ENCODE assay signal across 12 cellular contexts in the genomic region with DNA sequence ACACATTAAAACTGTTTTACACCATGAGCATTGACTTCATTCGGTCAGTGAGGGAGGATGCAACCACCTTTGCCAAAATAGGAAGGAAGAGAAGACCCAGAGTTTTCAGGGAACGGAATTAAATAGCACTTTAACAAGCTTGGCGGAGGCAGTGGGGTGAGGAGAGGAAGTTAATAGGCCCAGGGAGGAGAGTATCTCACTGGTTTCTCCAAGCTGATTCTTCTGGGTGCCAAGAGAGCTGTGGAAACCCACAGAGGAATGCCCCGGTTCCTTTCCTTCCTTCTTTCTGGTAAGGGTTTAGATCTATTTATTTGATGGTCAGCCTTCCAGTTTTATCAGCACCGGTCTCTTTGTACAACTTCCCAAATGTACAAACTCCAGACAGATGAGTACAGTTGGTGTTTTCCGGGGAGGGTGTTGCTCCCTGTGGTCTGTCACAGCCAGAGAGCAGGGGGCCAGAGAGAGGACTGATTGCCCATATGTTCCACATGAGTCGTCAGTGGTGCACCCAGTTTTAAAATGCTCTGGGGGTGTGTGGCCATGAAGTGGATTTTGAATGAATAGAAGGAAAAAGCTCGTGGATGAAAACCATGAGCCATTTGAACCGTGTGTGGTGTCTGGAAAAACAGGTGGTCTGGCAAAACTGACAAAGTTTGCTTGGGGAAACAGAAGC. TPM values are rescaled to one million over a fixed set of nuclear protein-coding genes. Genes with fewer than 3 reads are reported as not detected.
DNase-seq lines count a peak whose midpoint lies in the region; ATAC-seq, FAIRE-seq and TF ChIP-seq lines count a peak whose summit lies in the region.
"Had no signal": no experiment of that assay in that cellular context is flagged by ENCODE, and none has a peak within 500 bp of the region (broad histone marks: within the 10 kb centered on the region; RNA-seq: fewer than 3 reads in every experiment).

No MANE protein-coding gene starts in this region.

- TF ChIP-seq EP300 in HepG2 (IDR thresholded peaks at IDR 0.05; ENCODE audit: low read depth in 2 of 2, low read length in 2 of 2) (no peak), HepG2 (CRISPR knock-in tag; IDR thresholded peaks at IDR 0.05; ENCODE audit: borderline replicate concordance) (no peak)

- H3K9me3 Mint-ChIP-seq in activated CD8-positive, alpha-beta T cell treated with anti-CD3 and anti-CD28 coated beads for 36 hours, result peaks cover 8% of the 10 kb centered on the region

- peak overlapping the region; percentile 80 for H3K4me3 Mint-ChIP-seq in activated CD8-positive, alpha-beta T cell treated with anti-CD3 and anti-CD28 coated beads for 36 hours

- H3K27ac Mint-ChIP-seq in activated CD8-positive, alpha-beta T cell treated with anti-CD3 and anti-CD28 coated beads for 36 hours, result peak overlapping the region; percentile 98

- no peak overlapping the region for H3K4me3 ChIP-seq in right lobe of liver
- H3K4me3 ChIP-seq in HepG2 (replicated peaks in 1 of 3; ENCODE audit: insufficient read depth in 1 of 3, low read depth in 2 of 3, low read length in 3 of 3), result no peak overlapping the region
- no peak overlapping the region for H3K4me3 ChIP-seq in vagina
- H3K4me3 ChIP-seq: adrenal gland had no signal

- DNase-seq in right lobe of liver, result no peak
- DNase-seq in HepG2 (ENCODE audit: low spot score), result no peak
- peak; percentile 66 for DNase-seq in activated CD8-positive, alpha-beta T cell treated with anti-CD3 and anti-CD28 coated beads for 36 hours
- peak; percentile 20 for DNase-seq in midbrain (lab: John Stamatoyannopoulos, UW)
- no peak for DNase-seq in vagina (ENCODE audit: extremely low spot score in 2 of 2)
- no peak for DNase-seq in stimulated activated CD4-positive, alpha-beta T cell treated with anti-CD3 and anti-CD28 coated beads, Interleukin-12 subunit alpha, Interleukin-12 subunit beta, amount 100 ng/mL, for 4 hours
- no peak for DNase-seq in erythroblast (lab: John Stamatoyannopoulos, UW)
- DNase-seq: nucleus accumbens had no signal

- FAIRE-seq in HepG2 (lab: Jason Lieb, UNC), result no peak
- FAIRE-seq: endometrium had no signal

- H4K20me1 ChIP-seq in HepG2 (ENCODE audit: insufficient read depth, low read length), result no peaks in the 10 kb centered on the region

- no peak for TF ChIP-seq RAD21 in HepG2 (CRISPR knock-in tag; IDR thresholded peaks at IDR 0.05)

- H2AFZ ChIP-seq in HepG2 (ENCODE audit: low read length), result no peak overlapping the region

- in situ Hi-C loops in HepG2 (cut with HindIII; ENCODE audit: extremely low pct_ligation_motif_present, low pct_unique_long_range_greater_than_20kb), result no loop called here

- H3K9me3 ChIP-seq in right lobe of liver (no peaks in the 10 kb centered on the region), HepG2 (ENCODE audit: low read length) (no peaks in the 10 kb centered on the region), vagina (no peaks in the 10 kb centered on the region)
- H3K9me3 ChIP-seq: adrenal gland had no signal

- H3K4me2 ChIP-seq in HepG2 (ENCODE audit: low read depth, low read length), result no peak overlapping the region

- H3K9ac ChIP-seq in HepG2 (ENCODE audit: insufficient read depth, low read depth, low read length), result no peak overlapping the region

- no peak for TF ChIP-seq CTCF in right lobe of liver (IDR thresholded peaks at IDR 0.05)
- no peak for TF ChIP-seq CTCF in HepG2 (CRISPR knock-in tag; IDR thresholded peaks at IDR 0.05)
- no peak for TF ChIP-seq CTCF in activated CD8-positive, alpha-beta T cell treated with anti-CD3 and anti-CD28 coated beads for 36 hours (IDR thresholded peaks at IDR 0.05)
- no peak for TF ChIP-seq CTCF in vagina (IDR thresholded peaks at IDR 0.05)

- no peak overlapping the region for H3K27ac ChIP-seq in right lobe of liver
- no peak overlapping the region for H3K27ac ChIP-seq in HepG2 (ENCODE audit: extremely low read length, insufficient read depth, low read length)
- H3K27ac ChIP-seq in vagina, result peak overlapping the region; percentile 43
- H3K27ac ChIP-seq: adrenal gland, C4-2B had no signal

- POLR2A ChIA-PET in HepG2 (lab: Yijun Ruan, JAX), result no interaction called here
- POLR2A ChIA-PET in activated CD8-positive, alpha-beta T cell treated with anti-CD3 and anti-CD28 coated beads for 36 hours (lab: Charles Lee), result interaction anchor here (0.7 to 7.3 kb wide), 9 partner anchors 10 to 128 kb away, joined by 3 to 116 read pairs (median 4); no protein-coding TSS in a partner anchor

- ATAC-seq in right lobe of liver (peak in 3 of 4 donors; percentile 33 to 42 (median 39)), HepG2 (no peak), HG02623 (IDR thresholded peaks at IDR 0.05; ENCODE audit: unreplicated experiment) (no peak)
- peak; percentile 21 for ATAC-seq in activated CD8-positive, alpha-beta T cell treated with anti-CD3 and anti-CD28 coated beads for 36 hours

- intact Hi-C loops in right lobe of liver (cut with DNase I) (no loop called here), HepG2 (cut with micrococcal nuclease; ENCODE audit: unreplicated experiment) (no loop called here), vagina (cut with DNase I) (no loop called here)
- intact Hi-C loops in activated CD8-positive, alpha-beta T cell treated with anti-CD3 and anti-CD28 coated beads for 36 hours (cut with micrococcal nuclease), result loop anchor here (10.0 kb wide), 1 partner anchor 317 kb away; no protein-coding TSS in a partner anchor

- peaks cover 78% of the 10 kb centered on the region for H3K36me3 Mint-ChIP-seq in activated CD8-positive, alpha-beta T cell treated with anti-CD3 and anti-CD28 coated beads for 36 hours (ENCODE audit: low read depth)

- TF ChIP-seq POLR2A in right lobe of liver (IDR thresholded peaks at IDR 0.05), result no peak
- TF ChIP-seq POLR2A in HepG2 (IDR thresholded peaks at IDR 0.05; ENCODE audit: insufficient read depth in 1 of 2, low read depth in 2 of 2, low read length in 2 of 2), result no peak
- no peak for TF ChIP-seq POLR2A in vagina (IDR thresholded peaks at IDR 0.05)
- TF ChIP-seq POLR2A in erythroblast (IDR thresholded peaks at IDR 0.05; ENCODE audit: low read length), result no peak

- BruUV-seq in HepG2 (replicated peaks; lab: Mats Ljungman, UMichigan), result no TSS peak

- H3K4me1 Mint-ChIP-seq in activated CD8-positive, alpha-beta T cell treated with anti-CD3 and anti-CD28 coated beads for 36 hours (ENCODE audit: low read depth), result peaks cover 96% of the 10 kb centered on the region

- CTCF ChIA-PET in HepG2 (lab: Yijun Ruan, JAX; ENCODE audit: low intra/inter-chr PET ratio, low total read pairs), result no interaction called here
- CTCF ChIA-PET in activated CD8-positive, alpha-beta T cell treated with anti-CD3 and anti-CD28 coated beads for 36 hours (lab: Charles Lee), result interaction anchor here (0.7 to 4.2 kb wide), 7 partner anchors 10 to 85 kb away, joined by 3 to 20 read pairs (median 4); no protein-coding TSS in a partner anchor

- no peaks in the 10 kb centered on the region for H3K27me3 Mint-ChIP-seq in activated CD8-positive, alpha-beta T cell treated with anti-CD3 and anti-CD28 coated beads for 36 hours

- no peaks in the 10 kb centered on the region for H3K36me3 ChIP-seq in right lobe of liver
- H3K36me3 ChIP-seq in HepG2 (replicated peaks in 1 of 2; ENCODE audit: control insufficient read depth in 1 of 2, insufficient read depth in 2 of 2, low read length in 2 of 2), result no peaks in the 10 kb centered on the region
- H3K36me3 ChIP-seq in vagina, result no peaks in the 10 kb centered on the region
- H3K36me3 ChIP-seq: adrenal gland had no signal

- H3K27me3 ChIP-seq in right lobe of liver (no peaks in the 10 kb centered on the region), HepG2 (ENCODE audit: control insufficient read depth in 1 of 2, insufficient read depth in 2 of 2, low read length in 2 of 2) (no peaks in the 10 kb centered on the region), vagina (no peaks in the 10 kb centered on the region)
- H3K27me3 ChIP-seq: adrenal gland had no signal

- H3K79me2 ChIP-seq in HepG2 (ENCODE audit: insufficient read depth, low read length), result no peaks in the 10 kb centered on the region

- WGBS in right lobe of liver (ENCODE audit: insufficient coverage, low coverage, low lambda C conversion rate, missing lambda C conversion rate), result 35% methylated on average over 7 of the region's 9 CpGs
- WGBS in HepG2 (ENCODE audit: low lambda C conversion rate), result 28% methylated on average over 9 of the region's 9 CpGs

- H3K4me1 ChIP-seq in right lobe of liver, result no peaks in the 10 kb centered on the region
- no peaks in the 10 kb centered on the region for H3K4me1 ChIP-seq in HepG2 (ENCODE audit: insufficient read depth, low read length)
- peaks cover 45% of the 10 kb centered on the region for H3K4me1 ChIP-seq in vagina

TF ChIP-seq in HepG2, 621 proteins besides CTCF, POLR2A, EP300 and RAD21 (continues in another document):
- TF ChIP-seq ZNF550 (CRISPR knock-in tag; IDR thresholded peaks at IDR 0.05; ENCODE audit: borderline replicate concordance) (no peak), BHLHE40 (IDR thresholded peaks at IDR 0.05; ENCODE audit: low read length) (no peak), IKZF1 (IDR thresholded peaks at IDR 0.05) (no peak)

RNA-seq across cellular contexts. Expression of gene PRKCH, which starts 26.5 kb away (rescaled TPM):
- total RNA-seq in right lobe of liver, result 10 to 100 TPM in 2 of 6 experiments, 1 to 10 TPM in 4; 5.0 to 12.1 (median 8.8) TPM
- total RNA-seq in HepG2 (2016; rRNA removed; fragmentation: Illumina TruSeq; extraction: Trizol), result 1.3 and 1.9 TPM in 2 replicates
- 0.40 and 0.44 TPM in 2 replicates for total RNA-seq in HepG2 (2016; cell fraction: cytosol; rRNA removed; fragmentation: Illumina TruSeq; extraction: Trizol; ENCODE audit: low read depth)
- 1.0 and 1.8 TPM in 2 replicates for total RNA-seq in HepG2 (2016; cell fraction: insoluble cytoplasmic fraction; rRNA removed; fragmentation: Illumina TruSeq; extraction: Trizol)
- total RNA-seq in HepG2 (2016; cell fraction: membrane; rRNA removed; fragmentation: Illumina TruSeq; extraction: Trizol), result 0.93 and 1.4 TPM in 2 replicates
- total RNA-seq in HepG2 (2016; cell fraction: nucleus; rRNA removed; fragmentation: Illumina TruSeq; extraction: Trizol), result 2.2 and 3.9 TPM in 2 replicates
- polyA plus RNA-seq in HepG2 (2011; rRNA removed), result 0.47 and 0.48 TPM in 2 replicates
- polyA plus RNA-seq in HepG2 (2011; cell fraction: cytosol; rRNA removed), result 0.31 and 0.72 TPM in 2 replicates
- polyA plus RNA-seq in HepG2 (2011; cell fraction: nucleus; rRNA removed), result 0.48 and 0.74 TPM in 2 replicates
- 0.24 and 1.3 TPM in 2 replicates for polyA plus RNA-seq in HepG2 (2012)
- polyA plus RNA-seq in HepG2 (2016; cell fraction: cytosol; fragmentation: Illumina TruSeq; extraction: Trizol; ENCODE audit: low read depth), result 0.06 and 0.10 TPM in 2 replicates
- 0.99 and 1.9 TPM in 2 replicates for polyA plus RNA-seq in HepG2 (2016; cell fraction: insoluble cytoplasmic fraction; fragmentation: Illumina TruSeq; extraction: Trizol; ENCODE audit: low read depth)
- 0.19 and 0.48 TPM in 2 replicates for polyA plus RNA-seq in HepG2 (2016; cell fraction: membrane; fragmentation: Illumina TruSeq; extraction: Trizol; ENCODE audit: low read depth)
- polyA plus RNA-seq in HepG2 (2016; cell fraction: nucleus; fragmentation: Illumina TruSeq; extraction: Trizol; ENCODE audit: insufficient read depth, low read depth), result 0.91 and 1.4 TPM in 2 replicates
- polyA minus RNA-seq in HepG2 (2011; rRNA and poly(A)+ RNA removed; ENCODE audit: low replicate concordance), result 1.9 and 3.2 TPM in 2 replicates
- polyA minus RNA-seq in HepG2 (2011; cell fraction: cytosol; rRNA and poly(A)+ RNA removed), result 1.7 TPM in 1 of 2 replicates, not detected in the other
- polyA minus RNA-seq in HepG2 (2011; cell fraction: nucleus; rRNA and poly(A)+ RNA removed), result 1.2 and 1.3 TPM in 2 replicates
- total RNA-seq in activated CD8-positive, alpha-beta T cell treated with anti-CD3 and anti-CD28 coated beads for 36 hours, result 100 to 1,000 TPM; 193 to 194 TPM
- 43.0 TPM for total RNA-seq in vagina

Comparison
In these comparisons a context has a peak if more than half of its experiments do, and no peak if none do; other contexts are left out.
1. ATAC-seq: peak in right lobe of liver (3 of 4) and activated CD8-positive, alpha-beta T cell treated with anti-CD3 and anti-CD28 coated beads for 36 hours (single experiment); none in HepG2 (single experiment) and HG02623 (single experiment).
2. DNase-seq: peak in activated CD8-positive, alpha-beta T cell treated with anti-CD3 and anti-CD28 coated beads for 36 hours (single experiment) and midbrain (single experiment); none in right lobe of liver (0 of 3), HepG2 (single experiment), vagina (0 of 2), stimulated activated CD4-positive, alpha-beta T cell treated with anti-CD3 and anti-CD28 coated beads, Interleukin-12 subunit alpha, Interleukin-12 subunit beta, amount 100 ng/mL, for 4 hours (single experiment) and erythroblast (0 of 2).